ENCODE assay signal across 17 cellular contexts in genomic region chr1:204950353-204951001, GRCh38.
"Had no signal": no experiment of that assay in that cellular context is flagged by ENCODE, and none has a peak within 500 bp of the region (broad histone marks: within the 10 kb centered on the region; RNA-seq: fewer than 3 reads in every experiment).

No MANE protein-coding gene starts in this region.

- H2AFZ ChIP-seq: hepatocyte had no signal

- H3K27ac Mint-ChIP-seq: activated B cell treated with CpG ODN at 0.5 μM for 24 hours; activated naive CD8-positive, alpha-beta T cell treated with anti-CD3 and anti-CD28 coated beads, Interleukin-2, amount 10 ng/mL, durations not matched to agents 7 days and 5 days; activated T-helper 1 cell treated with anti-CD3 and anti-CD28 coated beads, Interleukin-12 subunit alpha, Interleukin-12 subunit beta, Interleukin-2, Interleukin-4 antibody, amounts not matched to agents 30 ng/mL and 10 ng/mL and 1 ng/mL, durations not matched to agents 14 hours and 24 hours and 36 hours; memory B cell; naive thymus-derived CD8-positive, alpha-beta T cell; T-helper 17 cell had no signal

- H3K4me2 ChIP-seq: hepatocyte had no signal

- H3K27ac ChIP-seq: breast epithelium, esophagus muscularis mucosa, hepatocyte, right atrium auricular region, upper lobe of left lung had no signal

- DNase-seq: activated B cell treated with CpG ODN at 0.5 μM for 24 hours; activated CD4-positive, alpha-beta T cell treated with anti-CD3 and anti-CD28 coated beads for 48 hours; activated naive CD8-positive, alpha-beta T cell treated with anti-CD3 and anti-CD28 coated beads, Interleukin-2, amount 10 ng/mL, durations not matched to agents 7 days and 5 days; left ventricle myocardium superior; naive thymus-derived CD8-positive, alpha-beta T cell; small intestine; stimulated activated CD4-positive, alpha-beta T cell treated with anti-CD3 and anti-CD28 coated beads, Interleukin-4, amount 100 ng/mL, for 24 hours; stimulated activated naive CD4-positive, alpha-beta T cell treated with Interleukin-2 at 50 U/mL for 16 hours; T-helper 17 cell; upper lobe of left lung had no signal

- H3K4me3 ChIP-seq: breast epithelium, esophagus muscularis mucosa, hepatocyte, right atrium auricular region, upper lobe of left lung had no signal

- H3K36me3 ChIP-seq: breast epithelium, upper lobe of left lung had no signal

- H3K27me3 ChIP-seq: breast epithelium, esophagus muscularis mucosa, right atrium auricular region, upper lobe of left lung had no signal

- H3K79me2 ChIP-seq: hepatocyte had no signal

- FAIRE-seq: colon, small intestine had no signal

- H3K4me3 Mint-ChIP-seq: activated B cell treated with CpG ODN at 0.5 μM for 24 hours; activated naive CD8-positive, alpha-beta T cell treated with anti-CD3 and anti-CD28 coated beads, Interleukin-2, amount 10 ng/mL, durations not matched to agents 7 days and 5 days; activated T-helper 1 cell treated with anti-CD3 and anti-CD28 coated beads, Interleukin-12 subunit alpha, Interleukin-12 subunit beta, Interleukin-2, Interleukin-4 antibody, amounts not matched to agents 30 ng/mL and 10 ng/mL and 1 ng/mL, durations not matched to agents 14 hours and 24 hours and 36 hours; memory B cell; naive thymus-derived CD8-positive, alpha-beta T cell; T-helper 17 cell had no signal

- H3K4me1 Mint-ChIP-seq: activated B cell treated with CpG ODN at 0.5 μM for 24 hours; naive thymus-derived CD8-positive, alpha-beta T cell had no signal

- H3K9me3 ChIP-seq: breast epithelium, esophagus muscularis mucosa, right atrium auricular region, upper lobe of left lung had no signal

- H3K4me1 ChIP-seq: breast epithelium, upper lobe of left lung had no signal

- H3K36me3 Mint-ChIP-seq: activated naive CD8-positive, alpha-beta T cell treated with anti-CD3 and anti-CD28 coated beads, Interleukin-2, amount 10 ng/mL, durations not matched to agents 7 days and 5 days; memory B cell; naive thymus-derived CD8-positive, alpha-beta T cell had no signal

- H3K9me3 Mint-ChIP-seq: activated B cell treated with CpG ODN at 0.5 μM for 24 hours; activated naive CD8-positive, alpha-beta T cell treated with anti-CD3 and anti-CD28 coated beads, Interleukin-2, amount 10 ng/mL, durations not matched to agents 7 days and 5 days; activated T-helper 1 cell treated with anti-CD3 and anti-CD28 coated beads, Interleukin-12 subunit alpha, Interleukin-12 subunit beta, Interleukin-2, Interleukin-4 antibody, amounts not matched to agents 30 ng/mL and 10 ng/mL and 1 ng/mL, durations not matched to agents 14 hours and 24 hours and 36 hours; memory B cell; naive thymus-derived CD8-positive, alpha-beta T cell had no signal

- ATAC-seq: left ventricle myocardium superior; naive thymus-derived CD8-positive, alpha-beta T cell; T-helper 17 cell had no signal
